ENCODE assay signal across 8 cellular contexts in the genomic region with DNA sequence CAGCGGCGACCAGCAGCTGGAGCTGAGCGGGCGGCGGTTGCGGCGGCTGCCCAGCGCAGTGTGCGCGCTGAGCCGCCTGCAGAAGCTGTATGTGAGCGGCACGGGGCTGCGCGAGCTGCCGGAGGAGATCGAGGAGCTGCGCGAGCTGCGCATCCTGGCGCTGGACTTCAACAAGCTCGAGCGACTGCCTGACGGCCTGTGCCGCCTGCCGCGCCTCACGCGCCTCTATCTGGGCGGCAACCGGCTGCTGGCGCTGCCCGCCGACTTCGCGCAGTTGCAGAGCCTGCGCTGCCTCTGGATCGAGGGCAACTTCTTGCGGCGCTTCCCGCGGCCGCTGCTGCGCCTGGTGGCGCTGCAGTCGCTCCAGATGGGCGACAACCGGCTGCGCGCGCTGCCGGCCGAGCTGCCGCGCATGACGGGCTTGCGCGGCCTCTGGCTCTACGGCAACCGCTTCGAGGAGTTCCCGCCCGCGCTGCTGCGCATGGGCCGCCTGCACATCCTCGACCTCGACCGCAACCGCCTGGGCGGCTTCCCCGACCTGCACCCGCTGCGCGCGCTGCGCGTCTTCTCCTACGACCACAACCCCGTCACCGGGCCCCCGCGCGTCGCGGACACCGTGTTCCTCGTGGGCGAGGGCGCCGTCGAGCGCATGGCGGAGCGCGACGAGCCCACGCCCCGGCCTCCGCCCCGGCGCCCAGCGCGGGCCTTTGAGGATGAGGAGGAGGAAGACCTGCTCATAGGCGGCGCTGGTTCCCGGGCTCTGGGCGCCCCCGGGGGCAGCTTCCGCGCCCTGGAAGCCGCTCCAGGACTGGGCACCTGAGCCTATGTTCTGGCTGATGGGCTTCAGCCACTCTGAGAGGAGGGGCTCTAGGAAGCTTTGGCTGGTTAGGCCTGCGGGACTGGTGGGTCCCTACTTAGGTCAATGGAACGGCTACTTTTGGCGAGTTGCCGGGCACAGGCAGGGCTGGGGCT. TPM values are rescaled to one million over a fixed set of nuclear protein-coding genes. Genes with fewer than 3 reads are reported as not detected.
DNase-seq lines count a peak whose midpoint lies in the region; ATAC-seq and TF ChIP-seq lines count a peak whose summit lies in the region.

No MANE protein-coding gene starts in this region.

- H3K9me3 Mint-ChIP-seq in Calu3 (ENCODE audit: low read depth, unreplicated experiment) (no peaks in the 10 kb centered on the region), immature natural killer cell (no peaks in the 10 kb centered on the region)

- H2AFZ ChIP-seq in smooth muscle cell (ENCODE audit: low read depth): peak overlapping the region; percentile 68

- no peaks in the 10 kb centered on the region for H4K20me1 ChIP-seq in smooth muscle cell (ENCODE audit: low read depth)

- intact Hi-C loops in Calu3 (cut with micrococcal nuclease; ENCODE audit: unreplicated experiment): no loop called here

- peak; percentile 71 for DNase-seq in Calu3
- peak; percentile 85 for DNase-seq in NCI-H1092 treated with DMSO at 0.1 percent for 48 hours (lab: John Stamatoyannopoulos, UW)
- DNase-seq in T-helper 9 cell: peak; percentile 19
- peak; percentile 18 for DNase-seq in brain microvascular endothelial cell
- DNase-seq in immature natural killer cell: peak; percentile 22 to 46 (median 26)
- DNase-seq in smooth muscle cell (lab: John Stamatoyannopoulos, UW; ENCODE audit: unreplicated experiment): peak; percentile 38

- H3K36me3 Mint-ChIP-seq in Calu3 (ENCODE audit: insufficient read depth, unreplicated experiment) (peaks cover 4% of the 10 kb centered on the region), immature natural killer cell (no peaks in the 10 kb centered on the region)

- H3K36me3 ChIP-seq in brain microvascular endothelial cell (replicated peaks): no peaks in the 10 kb centered on the region
- H3K36me3 ChIP-seq in smooth muscle cell (ENCODE audit: low read depth): no peaks in the 10 kb centered on the region

- H3K4me2 ChIP-seq in smooth muscle cell: peak overlapping the region; percentile 86

- CTCF ChIA-PET in Calu3 (lab: Charles Lee): interaction anchor here (0.7 to 1.6 kb wide), 3 partner anchors 13 to 129 kb away, joined by 3 to 5 read pairs (median 3); no protein-coding TSS in a partner anchor

- peaks cover 21% of the 10 kb centered on the region for H3K4me1 Mint-ChIP-seq in Calu3 (ENCODE audit: low read depth, unreplicated experiment)
- H3K4me1 Mint-ChIP-seq in immature natural killer cell: peaks cover 0 to 8% of the 10 kb centered on the region in 2 donors

- H3K9me3 ChIP-seq in smooth muscle cell (replicated peaks; ENCODE audit: low read depth): no peaks in the 10 kb centered on the region

- ATAC-seq in GM21576 (IDR thresholded peaks at IDR 0.05; ENCODE audit: unreplicated experiment): peak; percentile 64
- ATAC-seq in GM21528 (IDR thresholded peaks at IDR 0.05; ENCODE audit: low FRiP score, unreplicated experiment): no peak

- H3K27ac Mint-ChIP-seq in Calu3 (ENCODE audit: unreplicated experiment) (no peak overlapping the region), immature natural killer cell (no peak overlapping the region)

- H3K27ac ChIP-seq in brain microvascular endothelial cell: no peak overlapping the region
- H3K27ac ChIP-seq in smooth muscle cell (ENCODE audit: low read depth): no peak overlapping the region

- BruUV-seq in Calu3 (replicated peaks; lab: Mats Ljungman, UMichigan): no TSS peak

- H3K27me3 Mint-ChIP-seq in Calu3 (ENCODE audit: unreplicated experiment) (peaks cover 89% of the 10 kb centered on the region), immature natural killer cell (ENCODE audit: low read depth in 3 of 3) (peaks cover 5 to 35% (median 14%) of the 10 kb centered on the region in 3 donors)

- in situ Hi-C loops in brain microvascular endothelial cell (cut with HindIII; ENCODE audit: low pct_ligation_motif_present, low sequenced_read_pairs): no loop called here

- no peaks in the 10 kb centered on the region for H3F3A ChIP-seq in smooth muscle cell (ENCODE audit: low read depth)

- H3K27me3 ChIP-seq in brain microvascular endothelial cell (replicated peaks) (peaks cover 53% of the 10 kb centered on the region), smooth muscle cell (ENCODE audit: low read depth) (peaks cover 32% of the 10 kb centered on the region)

- 8% methylated on average over 107 of the region's 116 CpGs for WGBS in smooth muscle cell (ENCODE audit: low lambda C conversion rate)

- no peaks in the 10 kb centered on the region for H3K79me2 ChIP-seq in smooth muscle cell (ENCODE audit: low read depth)

- H3K4me1 ChIP-seq in smooth muscle cell (ENCODE audit: low read depth): peaks cover 23% of the 10 kb centered on the region

- H3K4me3 Mint-ChIP-seq in Calu3 (ENCODE audit: low read depth, unreplicated experiment): peak overlapping the region; percentile 54
- peak overlapping the region in 2 of 5 donors; percentile 30 to 38 for H3K4me3 Mint-ChIP-seq in immature natural killer cell

- H3K4me3 ChIP-seq in brain microvascular endothelial cell (ENCODE audit: low read depth, low read length) (peak overlapping the region; percentile 5), smooth muscle cell (peak overlapping the region; percentile 44)

- H3K9ac ChIP-seq in smooth muscle cell (ENCODE audit: low read depth): no peak overlapping the region

- TF ChIP-seq CTCF in Calu3 (IDR thresholded peaks at IDR 0.05; ENCODE audit: unreplicated experiment) (peak; percentile 41), brain microvascular endothelial cell (IDR thresholded peaks at IDR 0.05; ENCODE audit: low read depth, low read length, missing control alignments) (peak; percentile 50), smooth muscle cell (IDR thresholded peaks at IDR 0.05; ENCODE audit: borderline replicate concordance, insufficient read depth, poor library complexity, severe bottlenecking) (peak; percentile 43)

RNA-seq across cellular contexts. Expression of a gene that starts 0.8 kb away (rescaled TPM):
- total RNA-seq in Calu3 (2022) (not detected in 2 replicates), smooth muscle cell (0.99 and 2.2 TPM in 2 replicates)
- polyA plus RNA-seq in immature natural killer cell (not detected), smooth muscle cell (0.11 and 1.9 TPM in 2 replicates)

Comparison
In these comparisons a context has a peak if more than half of its experiments do, and no peak if none do; other contexts are left out.
1. DNase-seq: peak in every context shown above with its lines; median percentile 85 in NCI-H1092 treated with DMSO at 0.1 percent for 48 hours; 71 in Calu3; 38 in smooth muscle cell; 26 in immature natural killer cell; 19 in T-helper 9 cell; 18 in brain microvascular endothelial cell.